Comparison of ENCODE assay signal across 1 cellular context in genomic region chr7:132002343-132002968, GRCh38.
A peak's percentile ranks its signal among the peaks of the same experiment; 100 is the strongest.
TF ChIP-seq lines count a peak whose summit lies in the region.

No MANE protein-coding gene starts in this region.

TF ChIP-seq in HEK293, 187 proteins besides CTCF, POLR2A, EP300 and RAD21 (continued from another document):
- TF ChIP-seq ZNF280D (tag by site-specific recombination; IDR thresholded peaks at IDR 0.05): no peak
- no peak for TF ChIP-seq ZNF585B (tag by site-specific recombination; IDR thresholded peaks at IDR 0.05)
- 0 out of 2 replicates have a peak, but pooled peaks have one; percentile 24 for TF ChIP-seq ATF2 (tag by site-specific recombination; IDR thresholded peaks at IDR 0.05; ENCODE audit: low read depth)
- TF ChIP-seq ZNF311 (tag by site-specific recombination; IDR thresholded peaks at IDR 0.05; ENCODE audit: borderline replicate concordance): no peak
- TF ChIP-seq GLI2 (tag by site-specific recombination; IDR thresholded peaks at IDR 0.05; ENCODE audit: borderline replicate concordance, low read depth): no peak
- TF ChIP-seq ZIC2 (tag by site-specific recombination; IDR thresholded peaks at IDR 0.05): no peak
- no peak for TF ChIP-seq PBX3 (CRISPR knock-in tag; IDR thresholded peaks at IDR 0.05)
- no peak for TF ChIP-seq PRDM6 (tag by site-specific recombination; IDR thresholded peaks at IDR 0.05)
- no peak for TF ChIP-seq ZNF639 (tag by site-specific recombination; IDR thresholded peaks at IDR 0.05)
- TF ChIP-seq HIC1 (tag by site-specific recombination; IDR thresholded peaks at IDR 0.05): no peak
- peak; percentile 39 for TF ChIP-seq GLIS1 (tag by site-specific recombination; IDR thresholded peaks at IDR 0.05)
- no peak for TF ChIP-seq ZNF302 (tag by site-specific recombination; IDR thresholded peaks at IDR 0.05; ENCODE audit: low read depth)
- no peak for TF ChIP-seq ZNF292 (tag by site-specific recombination; IDR thresholded peaks at IDR 0.05; ENCODE audit: borderline replicate concordance, low read depth)
- TF ChIP-seq ZNF23 (tag by site-specific recombination; IDR thresholded peaks at IDR 0.05; ENCODE audit: borderline replicate concordance): no peak
- TF ChIP-seq ZSCAN18 (tag by site-specific recombination; IDR thresholded peaks at IDR 0.05): no peak
- TF ChIP-seq ZNF629 (tag by site-specific recombination; IDR thresholded peaks at IDR 0.05): no peak
- no peak for TF ChIP-seq ZNF324 (tag by site-specific recombination; IDR thresholded peaks at IDR 0.05)
- TF ChIP-seq HOXA7 (CRISPR knock-in tag; IDR thresholded peaks at IDR 0.05; ENCODE audit: borderline replicate concordance): no peak
- TF ChIP-seq SCRT2 (tag by site-specific recombination; IDR thresholded peaks at IDR 0.05): peak; percentile 93
- TF ChIP-seq ZNF350 (tag by site-specific recombination; IDR thresholded peaks at IDR 0.05): no peak
